Comparison of ENCODE assay signal across 20 cellular contexts in the genomic region with DNA sequence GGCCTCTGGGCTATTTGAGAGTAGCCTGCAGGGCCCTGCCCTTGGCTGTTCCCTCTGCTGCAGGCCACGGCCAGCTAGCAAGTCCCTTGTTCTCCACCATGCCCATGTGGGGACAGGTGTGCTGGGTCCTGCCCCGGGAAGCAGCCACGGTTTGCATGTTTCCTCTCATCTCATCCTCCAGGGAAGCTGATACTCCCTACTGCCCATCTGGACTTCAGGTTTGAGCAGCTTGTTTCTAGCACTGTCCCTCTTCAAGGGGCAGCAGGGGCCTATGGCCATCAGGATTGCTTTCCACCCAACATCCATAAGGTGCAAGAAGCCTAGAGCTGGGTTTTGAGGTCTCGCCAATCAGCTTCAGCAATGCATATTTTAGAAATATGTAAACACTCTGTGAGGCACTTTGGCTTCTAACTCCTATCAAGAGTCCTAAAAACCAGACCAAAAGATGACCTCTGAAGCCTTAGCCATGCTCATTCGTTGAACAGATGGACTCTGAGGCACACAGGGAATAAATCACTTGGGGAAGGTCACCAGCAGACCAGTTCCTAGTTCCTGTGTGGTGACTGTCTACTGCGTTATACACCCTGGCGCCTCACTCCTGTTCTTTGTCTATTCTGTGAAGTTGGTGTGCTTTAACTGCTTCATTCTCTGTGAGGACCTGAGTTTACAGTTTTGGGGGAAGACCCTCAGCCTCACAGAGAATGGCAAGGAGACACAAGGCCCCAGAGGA.
DNase-seq lines count a peak whose midpoint lies in the region; ATAC-seq and TF ChIP-seq lines count a peak whose summit lies in the region.
"Had no signal": no experiment of that assay in that cellular context is flagged by ENCODE, and none has a peak within 500 bp of the region (broad histone marks: within the 10 kb centered on the region; RNA-seq: fewer than 3 reads in every experiment).

No MANE protein-coding gene starts in this region.

- no peaks in the 10 kb centered on the region for H3K79me1 ChIP-seq in IMR-90 (ENCODE audit: low read depth in 1 of 2, low read length in 2 of 2)

- no peak overlapping the region for H3K27ac ChIP-seq in IMR-90 (ENCODE audit: insufficient read depth, low read length)

- DNase-seq in activated CD8-positive, alpha-beta memory T cell treated with anti-CD3 and anti-CD28 coated beads, Interleukin-2, amount 10 ng/mL, durations not matched to agents 7 days and 5 days = peak; percentile 19
- no peak for DNase-seq in activated CD8-positive, alpha-beta memory T cell treated with anti-CD3 and anti-CD28 coated beads, Interleukin-2, amount 50 U/mL, for 4 hours
- DNase-seq in IMR-90 (no peak), fibroblast of mammary gland (ENCODE audit: low read depth) (peak; percentile 19), osteocyte (ENCODE audit: extremely low spot score, unreplicated experiment) (peak; percentile 74), NCI-H2227 treated with DMSO at 0.1 percent for 48 hours (lab: John Stamatoyannopoulos, UW) (no peak), GM10248 (ENCODE audit: extremely low spot score) (no peak), CD1c-positive myeloid dendritic cell (ENCODE audit: extremely low spot score) (no peak)
- DNase-seq: 8988T; CD8-positive, alpha-beta memory T cell; DMS79; NCI-H1105; NCI-H510A; NCI-H774; OCI-M1; RPMI8226; SHP77 treated with DMSO at 0.1 percent for 48 hours; SK-N-SH had no signal

- H2BK120ac ChIP-seq in IMR-90 (ENCODE audit: low read depth, low read length) = no peak overlapping the region

- H4K8ac ChIP-seq in IMR-90 (ENCODE audit: low read depth in 2 of 2, low read length in 2 of 2) = no peak overlapping the region

- no peak overlapping the region for H3K4me2 ChIP-seq in IMR-90 (ENCODE audit: low read depth, low read length)
- H3K4me2 ChIP-seq: GM23338, SK-N-SH had no signal

- intact Hi-C loops in IMR-90 (cut with micrococcal nuclease) = no loop called here

- H3K4me1 ChIP-seq in IMR-90 (ENCODE audit: control insufficient read depth, insufficient read depth, low read length) = no peaks in the 10 kb centered on the region; the same call in 1 of the 2 replicates

- H4K91ac ChIP-seq in IMR-90 (ENCODE audit: insufficient read depth, low read depth, low read length) = no peak overlapping the region

- no peak overlapping the region for H2BK5ac ChIP-seq in IMR-90 (ENCODE audit: low read depth, low read length, poor library complexity, severe bottlenecking)

- in situ Hi-C loops in IMR-90 (cut with MboI; ENCODE audit: low sequenced_read_pairs) = no loop called here

- no peaks in the 10 kb centered on the region for H3K9me3 Mint-ChIP-seq in activated CD8-positive, alpha-beta memory T cell treated with anti-CD3 and anti-CD28 coated beads, Interleukin-2, amount 10 ng/mL, durations not matched to agents 7 days and 5 days (ENCODE audit: low read depth)
- peaks cover 13% of the 10 kb centered on the region for H3K9me3 Mint-ChIP-seq in osteocyte (ENCODE audit: unreplicated experiment)

- H3K27me3 ChIP-seq in IMR-90 (ENCODE audit: control insufficient read depth, insufficient read depth, low read length) = peaks cover 2% of the 10 kb centered on the region

- no peak overlapping the region for H3K18ac ChIP-seq in IMR-90 (ENCODE audit: low read depth, low read length)

- BruUV-seq in IMR-90 (replicated peaks; lab: Mats Ljungman, UMichigan) = no TSS peak

- no peak for TF ChIP-seq POLR2A in IMR-90 (IDR thresholded peaks at IDR 0.05; ENCODE audit: low read depth, low read length)

- no peak for ATAC-seq in activated CD8-positive, alpha-beta memory T cell treated with anti-CD3 and anti-CD28 coated beads, Interleukin-2, amount 10 ng/mL, durations not matched to agents 7 days and 5 days
- no peak for ATAC-seq in IMR-90 (ENCODE audit: low read depth)
- ATAC-seq: GM23338, HCT116 had no signal

- peak overlapping the region; percentile 50 for H2AK9ac ChIP-seq in IMR-90 (replicated peaks; ENCODE audit: low read depth, low read length, poor library complexity)

- TF ChIP-seq CTCF in IMR-90 (conservative IDR thresholded peaks at IDR 0.05; ENCODE audit: low read depth, low read length) (no peak), fibroblast of mammary gland (conservative IDR thresholded peaks at IDR 0.05; ENCODE audit: control insufficient read depth, insufficient read depth, low read depth, low read length) (no peak), osteocyte (IDR thresholded peaks at IDR 0.05) (no peak), GM10248 (IDR thresholded peaks at IDR 0.05; ENCODE audit: control extremely low read depth, extremely low read depth, low read depth, missing control alignments) (no peak)

- no peaks in the 10 kb centered on the region for H3K9me1 ChIP-seq in IMR-90 (ENCODE audit: insufficient read depth, low read length)

- H3K56ac ChIP-seq in IMR-90 (ENCODE audit: extremely low read depth, insufficient read depth, low read length) = no peak overlapping the region

- H3K4ac ChIP-seq in IMR-90 (ENCODE audit: low read depth, low read length) = no peak overlapping the region

- no peak overlapping the region for H3K23ac ChIP-seq in IMR-90 (ENCODE audit: low read depth, low read length)

- H3K14ac ChIP-seq in IMR-90 (replicated peaks; ENCODE audit: low read depth, low read length) = no peak overlapping the region

- dilution Hi-C loops in IMR-90 (cut with HindIII; ENCODE audit: low sequenced_read_pairs, unreplicated experiment) = no loop called here

- no peak overlapping the region for H3K4me3 Mint-ChIP-seq in activated CD8-positive, alpha-beta memory T cell treated with anti-CD3 and anti-CD28 coated beads, Interleukin-2, amount 10 ng/mL, durations not matched to agents 7 days and 5 days
- H3K4me3 Mint-ChIP-seq in osteocyte (ENCODE audit: unreplicated experiment) = no peak overlapping the region
- H3K4me3 Mint-ChIP-seq: CD8-positive, alpha-beta memory T cell; GM23338 had no signal

- H3K4me1 Mint-ChIP-seq in activated CD8-positive, alpha-beta memory T cell treated with anti-CD3 and anti-CD28 coated beads, Interleukin-2, amount 10 ng/mL, durations not matched to agents 7 days and 5 days = no peaks in the 10 kb centered on the region
- no peaks in the 10 kb centered on the region for H3K4me1 Mint-ChIP-seq in osteocyte (ENCODE audit: unreplicated experiment)
- H3K4me1 Mint-ChIP-seq: CD8-positive, alpha-beta memory T cell had no signal

- peaks cover 3% of the 10 kb centered on the region for H3K27me3 Mint-ChIP-seq in activated CD8-positive, alpha-beta memory T cell treated with anti-CD3 and anti-CD28 coated beads, Interleukin-2, amount 10 ng/mL, durations not matched to agents 7 days and 5 days
- H3K27me3 Mint-ChIP-seq in osteocyte (ENCODE audit: unreplicated experiment) = no peaks in the 10 kb centered on the region

- H3K27ac Mint-ChIP-seq in activated CD8-positive, alpha-beta memory T cell treated with anti-CD3 and anti-CD28 coated beads, Interleukin-2, amount 10 ng/mL, durations not matched to agents 7 days and 5 days = no peak overlapping the region
- no peak overlapping the region for H3K27ac Mint-ChIP-seq in osteocyte (ENCODE audit: unreplicated experiment)
- H3K27ac Mint-ChIP-seq: CD8-positive, alpha-beta memory T cell; GM23338 had no signal

- H3K9me3 ChIP-seq in IMR-90 (ENCODE audit: control insufficient read depth, insufficient read depth, low read length) = no peaks in the 10 kb centered on the region; the same call in 1 of the 2 replicates
- H3K9me3 ChIP-seq: SK-N-SH had no signal

- no peak overlapping the region for H2BK15ac ChIP-seq in IMR-90 (ENCODE audit: low read depth, low read length)

- H2AK5ac ChIP-seq in IMR-90 (ENCODE audit: low read depth, low read length) = no peak overlapping the region

- no peak overlapping the region for H4K5ac ChIP-seq in IMR-90 (ENCODE audit: low read depth, low read length)

- H3K4me3 ChIP-seq in IMR-90 (ENCODE audit: insufficient read depth, low read depth, low read length) (no peak overlapping the region), fibroblast of mammary gland (ENCODE audit: control insufficient read depth, low read depth, low read length) (no peak overlapping the region)
- H3K4me3 ChIP-seq: GM23338 had no signal

- POLR2A ChIA-PET in IMR-90 (lab: Charles Lee; ENCODE audit: unreplicated experiment) (no interaction called here), GM10248 (lab: Yijun Ruan, JAX) (no interaction called here)

- H3K9ac ChIP-seq in IMR-90 (ENCODE audit: low read depth, low read length) = no peak overlapping the region
- H3K9ac ChIP-seq: SK-N-SH had no signal

- no peak overlapping the region for H2AFZ ChIP-seq in IMR-90 (replicated peaks; ENCODE audit: low read length, poor library complexity)
- H2AFZ ChIP-seq: GM23338 had no signal

- WGBS in IMR-90 (ENCODE audit: extremely low coverage in 2 of 2, insufficient read length in 1 of 2), 2 experiments = no CpG with 5 or more reads among the region's 7 CpGs

- no peak overlapping the region for H2BK20ac ChIP-seq in IMR-90 (ENCODE audit: low read depth, low read length)

- H4K20me1 ChIP-seq in IMR-90 (ENCODE audit: insufficient read depth, low read length) = no peaks in the 10 kb centered on the region

- no peak for TF ChIP-seq RAD21 in IMR-90 (IDR thresholded peaks at IDR 0.05; ENCODE audit: low read length)

- H3K36me3 Mint-ChIP-seq in activated CD8-positive, alpha-beta memory T cell treated with anti-CD3 and anti-CD28 coated beads, Interleukin-2, amount 10 ng/mL, durations not matched to agents 7 days and 5 days = no peaks in the 10 kb centered on the region
- no peaks in the 10 kb centered on the region for H3K36me3 Mint-ChIP-seq in osteocyte (ENCODE audit: unreplicated experiment)
- H3K36me3 Mint-ChIP-seq: CD8-positive, alpha-beta memory T cell had no signal

- CTCF ChIA-PET in activated CD8-positive, alpha-beta memory T cell treated with anti-CD3 and anti-CD28 coated beads, Interleukin-2, amount 10 ng/mL, durations not matched to agents 7 days and 5 days (lab: Charles Lee) = no interaction called here
- CTCF ChIA-PET in IMR-90 (lab: Yijun Ruan, JAX) (no interaction called here), GM10248 (lab: Yijun Ruan, JAX) (no interaction called here)

- no peaks in the 10 kb centered on the region for H3K36me3 ChIP-seq in IMR-90 (ENCODE audit: control insufficient read depth, insufficient read depth, low read length)

TF ChIP-seq in IMR-90, 13 proteins besides CTCF, POLR2A, EP300 and RAD21 (continues in another document):
- no peak for TF ChIP-seq BHLHE40 (IDR thresholded peaks at IDR 0.05; ENCODE audit: low read depth, low read length)
- TF ChIP-seq CEBPB (IDR thresholded peaks at IDR 0.05; ENCODE audit: low read depth, low read length) = no peak
- TF ChIP-seq MXI1 (IDR thresholded peaks at IDR 0.05; ENCODE audit: borderline replicate concordance, low read depth, low read length) = no peak
- TF ChIP-seq MAZ (IDR thresholded peaks at IDR 0.05; ENCODE audit: borderline replicate concordance, low read depth, low read length) = no peak
- TF ChIP-seq RCOR1 (IDR thresholded peaks at IDR 0.05; ENCODE audit: insufficient replicate concordance, low read length) = no peak
- TF ChIP-seq SMC3 (IDR thresholded peaks at IDR 0.05; ENCODE audit: low read depth, low read length) = no peak

Comparison
In these comparisons a context has a peak if more than half of its experiments do, and no peak if none do; other contexts are left out.
1. DNase-seq: peak in activated CD8-positive, alpha-beta memory T cell treated with anti-CD3 and anti-CD28 coated beads, Interleukin-2, amount 10 ng/mL, durations not matched to agents 7 days and 5 days (single experiment), fibroblast of mammary gland (single experiment) and osteocyte (single experiment); none in activated CD8-positive, alpha-beta memory T cell treated with anti-CD3 and anti-CD28 coated beads, Interleukin-2, amount 50 U/mL, for 4 hours (single experiment), IMR-90 (single experiment), NCI-H2227 treated with DMSO at 0.1 percent for 48 hours (single experiment), GM10248 (single experiment) and CD1c-positive myeloid dendritic cell (single experiment).